ENCODE assay signal across 26 cellular contexts in genomic region chr6:138605958-138606357, GRCh38.
"Had no signal": no experiment of that assay in that cellular context is flagged by ENCODE, and none has a peak within 500 bp of the region (broad histone marks: within the 10 kb centered on the region; RNA-seq: fewer than 3 reads in every experiment).

No MANE protein-coding gene starts in this region.

- H3K36me3 ChIP-seq: neutrophil, pancreas, prostate gland, right lobe of liver, sigmoid colon, stomach, thoracic aorta, thyroid gland, tibial nerve, upper lobe of left lung, vagina had no signal

- H3K9me3 ChIP-seq: neutrophil, pancreas, prostate gland, right lobe of liver, sigmoid colon, stomach, thoracic aorta, thyroid gland, tibial nerve, upper lobe of left lung, vagina had no signal

- H3K4me1 ChIP-seq: pancreas, prostate gland, sigmoid colon, stomach, thyroid gland, tibial nerve, upper lobe of left lung, vagina had no signal

- H3K9me3 Mint-ChIP-seq: natural killer cell treated with Interleukin-12 subunit alpha and Interleukin-12 subunit beta and Interleukin-15 and Interleukin-18, amount 100 ng/mL, for 72 hours; nephron progenitor cell; neural crest cell; stimulated activated effector memory CD8-positive, alpha-beta T cell treated with anti-CD3 and anti-CD28 coated beads, Interleukin-12 subunit alpha, Interleukin-12 subunit beta, amount 100 ng/mL, for 72 hours; stimulated activated naive B cell treated with anti-CD40 and anti-IgM and Interleukin-4, amounts not matched to agents 10 μg/mL and 1 μg/mL and 100 μg/mL, for 72 hours; stimulated activated naive CD8-positive, alpha-beta T cell treated with anti-CD3 and anti-CD28 coated beads, Interleukin-15, Interleukin-2, amounts not matched to agents 100 ng/mL and 50 ng/mL, for 24 hours had no signal

- ATAC-seq: natural killer cell treated with Interleukin-12 subunit alpha and Interleukin-12 subunit beta and Interleukin-15 and Interleukin-18, amount 100 ng/mL, for 72 hours; pancreas; right cardiac atrium; right lobe of liver; stimulated activated effector memory CD8-positive, alpha-beta T cell treated with anti-CD3 and anti-CD28 coated beads, Interleukin-12 subunit alpha, Interleukin-12 subunit beta, amount 100 ng/mL, for 72 hours; stimulated activated naive B cell treated with anti-CD40 and anti-IgM and Interleukin-4, amounts not matched to agents 10 μg/mL and 1 μg/mL and 100 μg/mL, for 72 hours had no signal

- DNase-seq: nephron progenitor cell; nucleus accumbens; pancreas; right cardiac atrium; right lobe of liver; sigmoid colon; small intestine; stimulated activated CD4-positive, alpha-beta T cell treated with anti-CD3 and anti-CD28 coated beads, Interleukin-15, amount 100 ng/mL, for 24 hours; stimulated activated CD4-positive, alpha-beta T cell treated with anti-CD3 and anti-CD28 coated beads, Interleukin-2, amount 100 ng/mL, for 24 hours; stimulated activated CD4-positive, alpha-beta T cell treated with anti-CD3 and anti-CD28 coated beads, Interleukin-2, amount 100 ng/mL, for 48 hours; stimulated activated CD4-positive, alpha-beta T cell treated with anti-CD3 and anti-CD28 coated beads, Interleukin-4, amount 100 ng/mL, for 24 hours; stimulated activated naive B cell treated with anti-CD40 and anti-IgM and Interleukin-4, amounts not matched to agents 10 μg/mL and 1 μg/mL and 100 μg/mL, for 72 hours; stimulated activated naive CD4-positive, alpha-beta T cell treated with Interleukin-2 at 50 U/mL for 16 hours; stomach; thyroid gland; trophoblast cell; upper lobe of left lung had no signal

- H3K4me3 ChIP-seq: pancreas, prostate gland, right lobe of liver, sigmoid colon, stomach, thoracic aorta, thyroid gland, tibial nerve, upper lobe of left lung, vagina had no signal

- H3K27me3 Mint-ChIP-seq: stimulated activated naive B cell treated with anti-CD40 and anti-IgM and Interleukin-4, amounts not matched to agents 10 μg/mL and 1 μg/mL and 100 μg/mL, for 72 hours had no signal

- H3K36me3 Mint-ChIP-seq: natural killer cell treated with Interleukin-12 subunit alpha and Interleukin-12 subunit beta and Interleukin-15 and Interleukin-18, amount 100 ng/mL, for 72 hours; stimulated activated effector memory CD8-positive, alpha-beta T cell treated with anti-CD3 and anti-CD28 coated beads, Interleukin-12 subunit alpha, Interleukin-12 subunit beta, amount 100 ng/mL, for 72 hours; stimulated activated naive B cell treated with anti-CD40 and anti-IgM and Interleukin-4, amounts not matched to agents 10 μg/mL and 1 μg/mL and 100 μg/mL, for 72 hours had no signal

- H3K4me3 Mint-ChIP-seq: natural killer cell treated with Interleukin-12 subunit alpha and Interleukin-12 subunit beta and Interleukin-15 and Interleukin-18, amount 100 ng/mL, for 72 hours; nephron progenitor cell; neural crest cell; stimulated activated effector memory CD8-positive, alpha-beta T cell treated with anti-CD3 and anti-CD28 coated beads, Interleukin-12 subunit alpha, Interleukin-12 subunit beta, amount 100 ng/mL, for 72 hours; stimulated activated naive B cell treated with anti-CD40 and anti-IgM and Interleukin-4, amounts not matched to agents 10 μg/mL and 1 μg/mL and 100 μg/mL, for 72 hours; stimulated activated naive CD8-positive, alpha-beta T cell treated with anti-CD3 and anti-CD28 coated beads, Interleukin-15, Interleukin-2, amounts not matched to agents 100 ng/mL and 50 ng/mL, for 24 hours had no signal

- H3K27ac ChIP-seq: neutrophil, pancreas, prostate gland, right lobe of liver, sigmoid colon, stomach, thoracic aorta, thyroid gland, tibial nerve, upper lobe of left lung, vagina had no signal

- H3K27ac Mint-ChIP-seq: natural killer cell treated with Interleukin-12 subunit alpha and Interleukin-12 subunit beta and Interleukin-15 and Interleukin-18, amount 100 ng/mL, for 72 hours; nephron progenitor cell; stimulated activated effector memory CD8-positive, alpha-beta T cell treated with anti-CD3 and anti-CD28 coated beads, Interleukin-12 subunit alpha, Interleukin-12 subunit beta, amount 100 ng/mL, for 72 hours; stimulated activated naive B cell treated with anti-CD40 and anti-IgM and Interleukin-4, amounts not matched to agents 10 μg/mL and 1 μg/mL and 100 μg/mL, for 72 hours; stimulated activated naive CD8-positive, alpha-beta T cell treated with anti-CD3 and anti-CD28 coated beads, Interleukin-15, Interleukin-2, amounts not matched to agents 100 ng/mL and 50 ng/mL, for 24 hours had no signal

- H3K4me1 Mint-ChIP-seq: stimulated activated effector memory CD8-positive, alpha-beta T cell treated with anti-CD3 and anti-CD28 coated beads, Interleukin-12 subunit alpha, Interleukin-12 subunit beta, amount 100 ng/mL, for 72 hours; stimulated activated naive B cell treated with anti-CD40 and anti-IgM and Interleukin-4, amounts not matched to agents 10 μg/mL and 1 μg/mL and 100 μg/mL, for 72 hours had no signal
